1 cellular context compared by ENCODE assay signal in genomic region chr10:71979692-71980062, GRCh38.
TF ChIP-seq lines count a peak whose summit lies in the region.

No MANE protein-coding gene starts in this region.

TF ChIP-seq in HepG2, 621 proteins besides CTCF, POLR2A, EP300 and RAD21:
- TF ChIP-seq NFIC (IDR thresholded peaks at IDR 0.05; ENCODE audit: low read length) (no peak), PRPF4 (IDR thresholded peaks at IDR 0.05; ENCODE audit: low read depth, low read length, poor library complexity, severe bottlenecking) (peak; percentile 14)
